In genomic region chr3:101724329-101725191, GRCh38 we compare ENCODE assay signal across 8 cellular contexts. TPM values are rescaled to one million over a fixed set of nuclear protein-coding genes. Genes with fewer than 3 reads are reported as not detected.
A peak's percentile ranks its signal among the peaks of the same experiment; 100 is the strongest.
DNase-seq lines count a peak whose midpoint lies in the region; ATAC-seq, FAIRE-seq and TF ChIP-seq lines count a peak whose summit lies in the region.

CEP97 (plus strand) TSS chr3:101724614; CDS start chr3:101724677, 63 bp downstream.

- H3K9me3 Mint-ChIP-seq in progenitor cell of endocrine pancreas (ENCODE audit: low read depth) = no peaks in the 10 kb centered on the region

- H3K36me3 ChIP-seq in left ventricle myocardium inferior (peaks cover 26% of the 10 kb centered on the region), urinary bladder (ENCODE audit: insufficient read depth) (peaks cover 3% of the 10 kb centered on the region)

- peak within 1 kb of the TSS; percentile 97 for H3K27ac Mint-ChIP-seq in progenitor cell of endocrine pancreas

- peak within 1 kb of the TSS; percentile 100 for H3K4me3 Mint-ChIP-seq in progenitor cell of endocrine pancreas (ENCODE audit: low read depth)

- H3K27ac ChIP-seq in left ventricle myocardium inferior (replicated peaks) (peak within 1 kb of the TSS; percentile 87), urinary bladder (ENCODE audit: low read depth) (peak within 1 kb of the TSS; percentile 62)

- H3K4me1 Mint-ChIP-seq in progenitor cell of endocrine pancreas (ENCODE audit: low read depth) = peaks cover 6% of the 10 kb centered on the region

- DNase-seq in GM12892 (ENCODE audit: insufficient read length) (peak; percentile 41), NCI-H146 (lab: John Stamatoyannopoulos, UW) (peak; percentile 95), T-helper 1 cell (peak; percentile 67 to 91 (median 80)), amniotic epithelial cell (ENCODE audit: low read depth) (peak; percentile 92), left ventricle myocardium inferior (peak; percentile 89), progenitor cell of endocrine pancreas (ENCODE audit: low spot score, unreplicated experiment) (peak; percentile 78)

- TF ChIP-seq POLR2A in GM12892 (IDR thresholded peaks at IDR 0.05; ENCODE audit: low read depth, low read length) = peak; percentile 48; the same call in 1 of the 2 replicates

- H3K4me3 ChIP-seq in left ventricle myocardium inferior (peak within 1 kb of the TSS; percentile 84), urinary bladder (ENCODE audit: low read depth, low read length) (peak within 1 kb of the TSS; percentile 71)

- peaks cover 2% of the 10 kb centered on the region for H3K36me3 Mint-ChIP-seq in progenitor cell of endocrine pancreas (ENCODE audit: insufficient read depth)

- under 1% methylated on average over 49 of the region's 49 CpGs for WGBS in urinary bladder

- TF ChIP-seq CTCF in left ventricle myocardium inferior (IDR thresholded peaks at IDR 0.05; ENCODE audit: borderline replicate concordance) (no peak), progenitor cell of endocrine pancreas (IDR thresholded peaks at IDR 0.05; ENCODE audit: unreplicated experiment) (no peak)

- intact Hi-C loops in left ventricle myocardium inferior (cut with micrococcal nuclease) = no loop called here

- ATAC-seq in HG02852 (IDR thresholded peaks at IDR 0.05; ENCODE audit: unreplicated experiment) = peak; percentile 89

- no peaks in the 10 kb centered on the region for H3K27me3 ChIP-seq in left ventricle myocardium inferior (ENCODE audit: low read depth)

- peak; percentile 97 for FAIRE-seq in GM12892 (lab: Jason Lieb, UNC)

- no peaks in the 10 kb centered on the region for H3K9me3 ChIP-seq in left ventricle myocardium inferior (replicated peaks)

- H3K27me3 Mint-ChIP-seq in progenitor cell of endocrine pancreas = no peaks in the 10 kb centered on the region

- H3K4me1 ChIP-seq in left ventricle myocardium inferior = peaks cover 38% of the 10 kb centered on the region
- H3K4me1 ChIP-seq in urinary bladder (ENCODE audit: insufficient read depth) = no peaks in the 10 kb centered on the region

RNA-seq across cellular contexts. Expression of gene CEP97, which starts in this region (rescaled TPM):
- polyA plus RNA-seq in GM12892 (2012; ENCODE audit: missing spikeins) = 6.1 TPM
- total RNA-seq in left ventricle myocardium inferior (5.9 TPM), progenitor cell of endocrine pancreas (21.9 and 24.5 TPM in 2 replicates), urinary bladder (34.4 TPM)
- 3.4 TPM for polyA plus RNA-seq in urinary bladder

Comparison
In these comparisons a context has a peak if more than half of its experiments do, and no peak if none do; other contexts are left out.
1. Peak in every context shown above with its lines: DNase-seq, ATAC-seq, H3K4me3 ChIP-seq and H3K27ac ChIP-seq.
2. DNase-seq: peak in every context shown above with its lines; median percentile 95 in NCI-H146; 92 in amniotic epithelial cell; 89 in left ventricle myocardium inferior; 80 in T-helper 1 cell; 78 in progenitor cell of endocrine pancreas; 41 in GM12892.